19 cellular contexts compared by ENCODE assay signal in genomic region chr20:41038149-41038877, GRCh38. TPM values are rescaled to one million over a fixed set of nuclear protein-coding genes. Genes with fewer than 3 reads are reported as not detected.
DNase-seq lines count a peak whose midpoint lies in the region; ATAC-seq and TF ChIP-seq lines count a peak whose summit lies in the region.
"Had no signal": no experiment of that assay in that cellular context is flagged by ENCODE, and none has a peak within 500 bp of the region (broad histone marks: within the 10 kb centered on the region; RNA-seq: fewer than 3 reads in every experiment).

No MANE protein-coding gene starts in this region.

- no peaks in the 10 kb centered on the region for H3K27me3 Mint-ChIP-seq in activated CD8-positive, alpha-beta memory T cell treated with anti-CD3 and anti-CD28 coated beads, Interleukin-2, amount 10 ng/mL, durations not matched to agents 7 days and 5 days
- no peaks in the 10 kb centered on the region for H3K27me3 Mint-ChIP-seq in Calu3 (ENCODE audit: unreplicated experiment)
- no peaks in the 10 kb centered on the region for H3K27me3 Mint-ChIP-seq in activated T-helper 17 cell treated with anti-CD3 and anti-CD28 coated beads, Interleukin-2, amount 50 U/mL, for 72 hours
- H3K27me3 Mint-ChIP-seq: B cell had no signal

- no peaks in the 10 kb centered on the region for H3K9me3 ChIP-seq in osteoblast (ENCODE audit: low read depth, low read length)
- H3K9me3 ChIP-seq: mucosa of descending colon, sigmoid colon, upper lobe of left lung had no signal

- no peak overlapping the region for H3K4me2 ChIP-seq in osteoblast (ENCODE audit: insufficient read depth, low read length)

- peaks cover 45% of the 10 kb centered on the region for H3K36me3 Mint-ChIP-seq in activated CD8-positive, alpha-beta memory T cell treated with anti-CD3 and anti-CD28 coated beads, Interleukin-2, amount 10 ng/mL, durations not matched to agents 7 days and 5 days
- H3K36me3 Mint-ChIP-seq in Calu3 (ENCODE audit: insufficient read depth, unreplicated experiment): peaks cover 53% of the 10 kb centered on the region
- H3K36me3 Mint-ChIP-seq in activated T-helper 17 cell treated with anti-CD3 and anti-CD28 coated beads, Interleukin-2, amount 50 U/mL, for 72 hours (ENCODE audit: low read depth): peaks cover 91% of the 10 kb centered on the region

- peaks cover 98% of the 10 kb centered on the region for H3K79me2 ChIP-seq in osteoblast (ENCODE audit: insufficient read depth, low read length)

- no peak for ATAC-seq in activated CD8-positive, alpha-beta memory T cell treated with anti-CD3 and anti-CD28 coated beads, Interleukin-2, amount 10 ng/mL, durations not matched to agents 7 days and 5 days
- ATAC-seq in activated T-helper 17 cell treated with anti-CD3 and anti-CD28 coated beads, Interleukin-2, amount 50 U/mL, for 72 hours (replicated peaks): no peak
- ATAC-seq in HG02678 (IDR thresholded peaks at IDR 0.05; ENCODE audit: unreplicated experiment): no peak

- peaks cover 44% of the 10 kb centered on the region for H4K20me1 ChIP-seq in osteoblast (ENCODE audit: insufficient read depth, low read length)

- no peak for DNase-seq in activated CD8-positive, alpha-beta memory T cell treated with anti-CD3 and anti-CD28 coated beads, Interleukin-2, amount 10 ng/mL, durations not matched to agents 7 days and 5 days
- no peak for DNase-seq in activated CD8-positive, alpha-beta memory T cell treated with anti-CD3 and anti-CD28 coated beads for 24 hours
- DNase-seq in Calu3: no peak
- DNase-seq in osteoblast (ENCODE audit: insufficient read length, low spot score, missing footprints): peak; percentile 31
- DNase-seq in nucleus accumbens (lab: John Stamatoyannopoulos, UW): no peak
- no peak for DNase-seq in NCI-H146 treated with DMSO at 0.1 percent for 48 hours (lab: John Stamatoyannopoulos, UW; ENCODE audit: unreplicated experiment)
- DNase-seq: cerebellar nuclear complex; DND-41; dorsolateral prefrontal cortex; HCEC 1CT; mucosa of descending colon; NCI-H187; NCI-H524 treated with DMSO at 0.1 percent for 48 hours; sigmoid colon; stimulated activated CD4-positive, alpha-beta T cell treated with anti-CD3 and anti-CD28 coated beads, Interleukin-15, amount 100 ng/mL, for 24 hours; upper lobe of left lung had no signal

- no peaks in the 10 kb centered on the region for H3K36me3 ChIP-seq in osteoblast (ENCODE audit: insufficient read depth, low read length)
- H3K36me3 ChIP-seq: sigmoid colon, upper lobe of left lung had no signal

- H2AFZ ChIP-seq in osteoblast (ENCODE audit: low read length): no peak overlapping the region

- H3K4me3 Mint-ChIP-seq in activated CD8-positive, alpha-beta memory T cell treated with anti-CD3 and anti-CD28 coated beads, Interleukin-2, amount 10 ng/mL, durations not matched to agents 7 days and 5 days: no peak overlapping the region
- peak overlapping the region; percentile 49 for H3K4me3 Mint-ChIP-seq in Calu3 (ENCODE audit: low read depth, unreplicated experiment)
- peak overlapping the region; percentile 38 for H3K4me3 Mint-ChIP-seq in activated T-helper 17 cell treated with anti-CD3 and anti-CD28 coated beads, Interleukin-2, amount 50 U/mL, for 72 hours
- H3K4me3 Mint-ChIP-seq: B cell had no signal

- CTCF ChIA-PET in activated CD8-positive, alpha-beta memory T cell treated with anti-CD3 and anti-CD28 coated beads, Interleukin-2, amount 10 ng/mL, durations not matched to agents 7 days and 5 days (lab: Charles Lee): interaction anchor here (0.8 to 2.9 kb wide), 8 partner anchors 9 to 96 kb away, joined by 3 to 11 read pairs (median 4); no protein-coding TSS in a partner anchor
- CTCF ChIA-PET in Calu3 (lab: Charles Lee): interaction anchor here (0.6 to 4.3 kb wide), 6 partner anchors 10 to 47 kb away, joined by 3 to 23 read pairs (median 3); no protein-coding TSS in a partner anchor

- peak overlapping the region; percentile 49 for H3K27ac Mint-ChIP-seq in activated CD8-positive, alpha-beta memory T cell treated with anti-CD3 and anti-CD28 coated beads, Interleukin-2, amount 10 ng/mL, durations not matched to agents 7 days and 5 days
- H3K27ac Mint-ChIP-seq in Calu3 (ENCODE audit: unreplicated experiment): peak overlapping the region; percentile 82
- peak overlapping the region; percentile 65 for H3K27ac Mint-ChIP-seq in activated T-helper 17 cell treated with anti-CD3 and anti-CD28 coated beads, Interleukin-2, amount 50 U/mL, for 72 hours
- H3K27ac Mint-ChIP-seq: B cell had no signal

- H3K27ac ChIP-seq in osteoblast (ENCODE audit: low read depth, low read length): no peak overlapping the region
- H3K27ac ChIP-seq: dorsolateral prefrontal cortex, sigmoid colon had no signal

- no peaks in the 10 kb centered on the region for H3K27me3 ChIP-seq in osteoblast (ENCODE audit: insufficient read depth, low read length)
- H3K27me3 ChIP-seq: dorsolateral prefrontal cortex, sigmoid colon, upper lobe of left lung had no signal

- BruUV-seq in Calu3 (replicated peaks; lab: Mats Ljungman, UMichigan): no TSS peak

- intact Hi-C loops in Calu3 (cut with micrococcal nuclease; ENCODE audit: unreplicated experiment): loop anchor here (1.0 to 2.0 kb wide), 2 partner anchors 8 to 34 kb away; no protein-coding TSS in a partner anchor

- H3K9me3 Mint-ChIP-seq in activated CD8-positive, alpha-beta memory T cell treated with anti-CD3 and anti-CD28 coated beads, Interleukin-2, amount 10 ng/mL, durations not matched to agents 7 days and 5 days (ENCODE audit: low read depth): no peaks in the 10 kb centered on the region
- H3K9me3 Mint-ChIP-seq in Calu3 (ENCODE audit: low read depth, unreplicated experiment): no peaks in the 10 kb centered on the region
- no peaks in the 10 kb centered on the region for H3K9me3 Mint-ChIP-seq in activated T-helper 17 cell treated with anti-CD3 and anti-CD28 coated beads, Interleukin-2, amount 50 U/mL, for 72 hours

- no peak overlapping the region for H3K4me3 ChIP-seq in osteoblast (ENCODE audit: insufficient read depth, low read length)
- H3K4me3 ChIP-seq: dorsolateral prefrontal cortex, mucosa of descending colon, sigmoid colon, upper lobe of left lung had no signal

- H3K4me1 Mint-ChIP-seq in activated CD8-positive, alpha-beta memory T cell treated with anti-CD3 and anti-CD28 coated beads, Interleukin-2, amount 10 ng/mL, durations not matched to agents 7 days and 5 days: peaks cover 87% of the 10 kb centered on the region
- peaks cover 95% of the 10 kb centered on the region for H3K4me1 Mint-ChIP-seq in Calu3 (ENCODE audit: low read depth, unreplicated experiment)
- H3K4me1 Mint-ChIP-seq in activated T-helper 17 cell treated with anti-CD3 and anti-CD28 coated beads, Interleukin-2, amount 50 U/mL, for 72 hours: peaks cover 44% of the 10 kb centered on the region

- H3K4me1 ChIP-seq in osteoblast (ENCODE audit: insufficient read depth, low read length): peaks cover 3% of the 10 kb centered on the region

- TF ChIP-seq CTCF in Calu3 (IDR thresholded peaks at IDR 0.05; ENCODE audit: unreplicated experiment) (no peak), osteoblast (IDR thresholded peaks at IDR 0.05; ENCODE audit: extremely low read depth, low read depth, low read length) (no peak)

RNA-seq across cellular contexts. Expression of gene TOP1, which starts 9.7 kb away (rescaled TPM):
- total RNA-seq in activated CD8-positive, alpha-beta memory T cell treated with anti-CD3 and anti-CD28 coated beads, Interleukin-2, amount 10 ng/mL, durations not matched to agents 7 days and 5 days: 10 to 100 TPM; 73.1 to 89.0 TPM
- total RNA-seq in Calu3 (2022) (129 and 152 TPM in 2 replicates), osteoblast (9.4 and 10.5 TPM in 2 replicates)
- total RNA-seq in activated T-helper 17 cell treated with anti-CD3 and anti-CD28 coated beads, Interleukin-2, amount 50 U/mL, for 72 hours: 10 to 100 TPM; 62.4 to 82.8 TPM
